Comparison of ENCODE assay signal across 8 cellular contexts in the genomic region with DNA sequence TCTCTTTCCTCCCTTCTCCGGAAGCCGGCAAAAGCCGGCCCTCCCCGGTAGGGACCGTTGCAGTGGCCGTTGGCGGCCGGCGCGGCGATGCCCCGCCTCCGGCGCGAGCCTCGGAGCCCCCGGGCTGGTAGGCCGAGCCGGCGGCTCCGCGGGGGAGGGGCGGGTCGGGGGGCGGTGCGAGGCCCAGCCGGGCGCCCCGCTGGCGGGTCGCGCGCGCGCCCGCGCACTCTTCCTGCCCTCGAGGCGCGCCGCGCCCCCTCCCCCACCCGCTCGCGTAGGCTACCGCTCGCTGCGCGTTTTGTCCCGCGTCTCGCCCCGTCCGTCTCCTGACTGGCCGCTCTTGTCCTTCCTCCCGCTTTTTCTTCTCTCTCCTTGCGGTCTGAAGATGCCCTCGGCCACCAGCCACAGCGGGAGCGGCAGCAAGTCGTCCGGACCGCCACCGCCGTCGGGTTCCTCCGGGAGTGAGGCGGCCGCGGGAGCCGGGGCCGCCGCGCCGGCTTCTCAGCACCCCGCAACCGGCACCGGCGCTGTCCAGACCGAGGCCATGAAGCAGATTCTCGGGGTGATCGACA. TPM values are rescaled to one million over a fixed set of nuclear protein-coding genes. Genes with fewer than 3 reads are reported as not detected.
DNase-seq lines count a peak whose midpoint lies in the region; TF ChIP-seq lines count a peak whose summit lies in the region.

No MANE protein-coding gene starts in this region.

- no peak for TF ChIP-seq CTCF in osteoblast (IDR thresholded peaks at IDR 0.05; ENCODE audit: extremely low read depth, low read depth, low read length)
- no peak for TF ChIP-seq CTCF in testis (IDR thresholded peaks at IDR 0.05)

- H3K9me3 Mint-ChIP-seq in activated naive CD4-positive, alpha-beta T cell treated with anti-CD3 and anti-CD28 coated beads, Interleukin-2, amount 50 U/mL, for 24 hours = no peaks in the 10 kb centered on the region

- H3K79me2 ChIP-seq in osteoblast (ENCODE audit: insufficient read depth, low read length) = peaks cover 49% of the 10 kb centered on the region

- H3K27ac ChIP-seq in SK-N-MC (peak overlapping the region; percentile 100), osteoblast (ENCODE audit: low read depth, low read length) (peak overlapping the region; percentile 77), testis (peak overlapping the region; percentile 97 to 99)

- peaks cover 39% of the 10 kb centered on the region for H4K20me1 ChIP-seq in osteoblast (ENCODE audit: insufficient read depth, low read length)

- H3K27me3 Mint-ChIP-seq in activated naive CD4-positive, alpha-beta T cell treated with anti-CD3 and anti-CD28 coated beads, Interleukin-2, amount 50 U/mL, for 24 hours = no peaks in the 10 kb centered on the region

- H3K9me3 ChIP-seq in MG63 (no peaks in the 10 kb centered on the region), SK-N-MC (ENCODE audit: low read depth, low read length) (no peaks in the 10 kb centered on the region), osteoblast (ENCODE audit: low read depth, low read length) (no peaks in the 10 kb centered on the region), testis (no peaks in the 10 kb centered on the region)

- H3K36me3 ChIP-seq in H7 (replicated peaks; ENCODE audit: control insufficient read depth, insufficient read depth, low read length) = peaks cover 1% of the 10 kb centered on the region
- peaks cover 49% of the 10 kb centered on the region for H3K36me3 ChIP-seq in MG63
- H3K36me3 ChIP-seq in SK-N-MC (ENCODE audit: insufficient read depth, low read length) = peaks cover 49% of the 10 kb centered on the region
- peaks cover 11% of the 10 kb centered on the region for H3K36me3 ChIP-seq in osteoblast (ENCODE audit: insufficient read depth, low read length)
- no peaks in the 10 kb centered on the region for H3K36me3 ChIP-seq in testis (ENCODE audit: low read depth, missing control alignments)

- H3K4me1 ChIP-seq in osteoblast (ENCODE audit: insufficient read depth, low read length) (peaks cover 20% of the 10 kb centered on the region), testis (peaks cover 34% of the 10 kb centered on the region)

- H2AFZ ChIP-seq in osteoblast (ENCODE audit: low read length) = peak overlapping the region; percentile 21

- peaks cover 6% of the 10 kb centered on the region for H3K36me3 Mint-ChIP-seq in activated naive CD4-positive, alpha-beta T cell treated with anti-CD3 and anti-CD28 coated beads, Interleukin-2, amount 50 U/mL, for 24 hours

- H3K4me1 Mint-ChIP-seq in activated naive CD4-positive, alpha-beta T cell treated with anti-CD3 and anti-CD28 coated beads, Interleukin-2, amount 50 U/mL, for 24 hours = peaks cover 21% of the 10 kb centered on the region

- no peak for TF ChIP-seq POLR2A in testis (IDR thresholded peaks at IDR 0.05)

- H3K4me3 Mint-ChIP-seq in activated naive CD4-positive, alpha-beta T cell treated with anti-CD3 and anti-CD28 coated beads, Interleukin-2, amount 50 U/mL, for 24 hours = peak overlapping the region; percentile 99

- H3K4me2 ChIP-seq in osteoblast (ENCODE audit: insufficient read depth, low read length) = peak overlapping the region; percentile 81

- 0% methylated on average over 8 to 36 of the region's 82 CpGs for WGBS in testis, 2 donors

- intact Hi-C loops in testis (cut with DNase I; ENCODE audit: low total_unique reads) = no loop called here

- peak overlapping the region; percentile 99 for H3K4me3 ChIP-seq in H7 (ENCODE audit: insufficient read depth, low read depth, low read length)
- peak overlapping the region; percentile 91 for H3K4me3 ChIP-seq in MG63
- H3K4me3 ChIP-seq in SK-N-MC = peak overlapping the region; percentile 93
- H3K4me3 ChIP-seq in osteoblast (ENCODE audit: insufficient read depth, low read length) = peak overlapping the region; percentile 91
- peak overlapping the region; percentile 88 to 96 for H3K4me3 ChIP-seq in testis

- peak overlapping the region; percentile 82 for H3K27ac Mint-ChIP-seq in activated naive CD4-positive, alpha-beta T cell treated with anti-CD3 and anti-CD28 coated beads, Interleukin-2, amount 50 U/mL, for 24 hours

- H3K9ac ChIP-seq in SK-N-MC (ENCODE audit: insufficient read length) = peak overlapping the region; percentile 99

- DNase-seq in G401 (ENCODE audit: low spot score) (peak; percentile 75), H7 (peak; percentile 98), MG63 (peak; percentile 94), SK-N-MC (ENCODE audit: low read depth, low spot score) (no peak), glomerular visceral epithelial cell (ENCODE audit: extremely low spot score) (peak; percentile 89), osteoblast (ENCODE audit: insufficient read length, low spot score, missing footprints) (peak; percentile 99), testis (peak; percentile 95)

- H3K27me3 ChIP-seq in H7 (ENCODE audit: control insufficient read depth, insufficient read depth, low read length) (no peaks in the 10 kb centered on the region), MG63 (no peaks in the 10 kb centered on the region), osteoblast (ENCODE audit: insufficient read depth, low read length) (no peaks in the 10 kb centered on the region), testis (no peaks in the 10 kb centered on the region)

- in situ Hi-C loops in G401 (cut with HindIII; ENCODE audit: low sequenced_read_pairs) = no loop called here

RNA-seq across cellular contexts. Expression of a gene that starts 0.6 kb away (rescaled TPM):
- 145 and 188 TPM in 2 replicates for total RNA-seq in G401 (2014; rRNA removed; shearing (Covaris generic))
- total RNA-seq in H7 (2014; rRNA removed; shearing (Covaris generic)) = 178 and 231 TPM in 2 replicates
- 199 and 235 TPM in 2 replicates for total RNA-seq in MG63 (2014; rRNA removed; shearing (Covaris generic); ENCODE audit: low replicate concordance)
- total RNA-seq in osteoblast (225 and 235 TPM in 2 replicates), testis (100 to 1,000 TPM; 281 to 377 TPM)
- 419 TPM for polyA plus RNA-seq in testis (ENCODE audit: insufficient read depth, low read depth, low replicate concordance)

RNA-seq across cellular contexts. Expression of a gene that starts 53.3 kb away (rescaled TPM):
- total RNA-seq in G401 (2014; rRNA removed; shearing (Covaris generic)) = 83.1 and 87.9 TPM in 2 replicates
- 50.2 and 55.5 TPM in 2 replicates for total RNA-seq in H7 (2014; rRNA removed; shearing (Covaris generic))
- 52.1 and 96.3 TPM in 2 replicates for total RNA-seq in MG63 (2014; rRNA removed; shearing (Covaris generic); ENCODE audit: low replicate concordance)
- total RNA-seq in osteoblast = 19.4 and 20.6 TPM in 2 replicates
- 10 to 100 TPM; 47.7 to 50.5 TPM for total RNA-seq in testis
- 49.9 TPM for polyA plus RNA-seq in testis (ENCODE audit: insufficient read depth, low read depth, low replicate concordance)
